9 cellular contexts compared by ENCODE assay signal in genomic region chr2:178109813-178110212, GRCh38. TPM values are rescaled to one million over a fixed set of nuclear protein-coding genes. Genes with fewer than 3 reads are reported as not detected.
DNase-seq lines count a peak whose midpoint lies in the region; ATAC-seq, FAIRE-seq and TF ChIP-seq lines count a peak whose summit lies in the region.
"Had no signal": no experiment of that assay in that cellular context is flagged by ENCODE, and none has a peak within 500 bp of the region (broad histone marks: within the 10 kb centered on the region; RNA-seq: fewer than 3 reads in every experiment).

No MANE protein-coding gene starts in this region.

- DNase-seq in NOMO-1 (lab: John Stamatoyannopoulos, UW; ENCODE audit: unreplicated experiment in 2 of 2) (peak; percentile 33 to 58), NOMO-1 treated with dmso at 0.1 percent for 144 hours (lab: John Stamatoyannopoulos, UW; ENCODE audit: unreplicated experiment) (no peak), NB4 (ENCODE audit: low read depth) (peak; percentile 64), SKM-1 (lab: John Stamatoyannopoulos, UW; ENCODE audit: unreplicated experiment) (peak; percentile 45), frontal cortex (ENCODE audit: low spot score in 2 of 2) (peak; percentile 61 to 62), spleen (no peak), NCI-H1048 (lab: John Stamatoyannopoulos, UW) (no peak)

- H3K9me3 ChIP-seq in spleen, result no peaks in the 10 kb centered on the region
- H3K9me3 ChIP-seq: BLaER1 treated with 17β-estradiol and CSF1 and Interleukin-3, amounts not matched to agents 10 nM and 100 nM had no signal

- peaks cover 0 to 7% (median 0%) of the 10 kb centered on the region in 7 donors for H3K27me3 ChIP-seq in spleen (replicated peaks in 1 of 7)
- H3K27me3 ChIP-seq: BLaER1 treated with 17β-estradiol and CSF1 and Interleukin-3, amounts not matched to agents 10 nM and 100 nM had no signal

- intact Hi-C loops in spleen (cut with DNase I; ENCODE audit: low total_unique reads), result loop anchor here (5.0 kb wide), 1 partner anchor 172 kb away; no protein-coding TSS in a partner anchor

- H3K27ac ChIP-seq in spleen, result no peak overlapping the region
- H3K27ac ChIP-seq: BLaER1 treated with 17β-estradiol and CSF1 and Interleukin-3, amounts not matched to agents 10 nM and 100 nM had no signal

- 9 to 20% (median 14%) methylated on average over 1 of the region's 1 CpG for WGBS in spleen, 5 donors

- ATAC-seq in HG03135 (IDR thresholded peaks at IDR 0.05; ENCODE audit: unreplicated experiment), result no peak

- H3K36me3 ChIP-seq in spleen, result no peaks in the 10 kb centered on the region
- H3K36me3 ChIP-seq: BLaER1 treated with 17β-estradiol and CSF1 and Interleukin-3, amounts not matched to agents 10 nM and 100 nM had no signal

- peak; percentile 47 for TF ChIP-seq CTCF in NB4 (IDR thresholded peaks at IDR 0.05; ENCODE audit: low read depth, low read length)
- peak in 8 of 11 experiments; percentile 19 to 58 (median 48) for TF ChIP-seq CTCF in spleen (IDR thresholded peaks at IDR 0.05 in 8 of 11, conservative IDR thresholded peaks at IDR 0.05 in 3 of 11)

- H3K4me3 ChIP-seq in NB4 (ENCODE audit: low read depth, low read length) (no peak overlapping the region), spleen (no peak overlapping the region)
- H3K4me3 ChIP-seq: BLaER1 treated with 17β-estradiol and CSF1 and Interleukin-3, amounts not matched to agents 10 nM and 100 nM had no signal

- H3K4me1 ChIP-seq in spleen, result peaks cover 4 to 28% (median 21%) of the 10 kb centered on the region in 6 donors

- FAIRE-seq in frontal cortex (lab: Jason Lieb, UNC), result peak; percentile 73

- TF ChIP-seq POLR2A in NB4 (IDR thresholded peaks at IDR 0.05; ENCODE audit: extremely low read depth, insufficient read length) (no peak), spleen (IDR thresholded peaks at IDR 0.05) (no peak)

RNA-seq across cellular contexts. Expression of gene RBM45, which starts 2.4 kb away (rescaled TPM):
- total RNA-seq in frontal cortex (26.1 TPM), spleen (10 to 100 TPM; 13.0 to 19.3 (median 15.9) TPM)
- 10 to 100 TPM; 15.2 to 18.3 (median 15.4) TPM for polyA plus RNA-seq in spleen

RNA-seq across cellular contexts. Expression of gene PDE11A, which starts 37.2 kb away (rescaled TPM):
- total RNA-seq in frontal cortex (1.2 TPM), spleen (1 to 10 TPM in 2 of 7 donors, under 1 TPM in 2, not detected in 3; 0.22 to 1.2 (median 0.90) TPM)
- under 1 TPM; 0.02 to 0.13 (median 0.03) TPM for polyA plus RNA-seq in spleen

Comparison
In these comparisons a context has a peak if more than half of its experiments do, and no peak if none do; other contexts are left out.
1. DNase-seq: peak in NOMO-1 (2 of 2), NB4 (single experiment), SKM-1 (single experiment) and frontal cortex (2 of 2); none in NOMO-1 treated with dmso at 0.1 percent for 144 hours (single experiment), spleen (single experiment) and NCI-H1048 (single experiment).